23 cellular contexts compared by ENCODE assay signal in the genomic region with DNA sequence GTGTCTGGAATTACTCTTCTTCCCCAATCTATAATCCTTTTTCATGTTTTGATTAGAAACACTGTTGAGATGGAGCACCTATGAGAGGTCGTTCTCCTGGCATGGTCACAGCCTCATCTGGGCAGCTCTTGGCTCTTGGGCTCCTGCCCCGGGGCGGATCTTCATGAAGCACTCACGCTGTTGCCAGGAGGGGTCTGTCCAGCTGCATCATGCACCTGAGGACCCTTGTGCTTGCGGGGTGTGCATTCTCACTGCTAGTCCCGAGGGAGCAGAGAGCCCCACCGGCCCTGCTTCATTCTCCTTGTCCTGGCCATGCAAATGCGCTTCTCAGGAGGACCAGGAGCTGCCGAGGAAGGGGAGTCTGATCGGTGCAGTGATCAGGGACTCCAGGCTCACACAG.
"Had no signal": no experiment of that assay in that cellular context is flagged by ENCODE, and none has a peak within 500 bp of the region (broad histone marks: within the 10 kb centered on the region; RNA-seq: fewer than 3 reads in every experiment).

No MANE protein-coding gene starts in this region.

- DNase-seq: activated CD4-positive, alpha-beta T cell treated with anti-CD3 and anti-CD28 coated beads for 1 hour; activated CD4-positive, alpha-beta T cell treated with anti-CD3 and anti-CD28 coated beads, Interleukin-2, amount 10 ng/mL, durations not matched to agents 7 days and 5 days; activated CD8-positive, alpha-beta memory T cell treated with anti-CD3 and anti-CD28 coated beads, Interleukin-2, amount 10 ng/mL, durations not matched to agents 7 days and 5 days; activated CD8-positive, alpha-beta T cell treated with anti-CD3 and anti-CD28 coated beads for 36 hours; activated T-cell treated with anti-CD3 and anti-CD28 coated beads, Interleukin-2, amount 50 U/mL, for 48 hours; dermis blood vessel endothelial cell; effector CD8-positive, alpha-beta T cell; esophagus squamous epithelium; foreskin melanocyte; mesenchymal stem cell; naive thymus-derived CD8-positive, alpha-beta T cell; ovary; stimulated activated naive CD4-positive, alpha-beta T cell treated with Interleukin-2 at 50 U/mL for 16 hours; SW 1271; T1000; trophoblast cell; uterus had no signal

- H3K9me3 Mint-ChIP-seq: activated T-helper 2 cell treated with anti-CD3 and anti-CD28 coated beads, Interferon-gamma antibody, Interleukin-2, Interleukin-4, amounts not matched to agents 10 μg/mL and 5 μg/mL and 100 μg/mL, durations not matched to agents 14 hours and 24 hours and 36 hours; T-helper 1 cell treated with Interleukin-12 subunit alpha and Interleukin-12 subunit beta and Interleukin-4 antibody, amounts not matched to agents 30 μg/mL and 1 μg/mL, for 36 hours had no signal

- H3K27ac Mint-ChIP-seq: activated CD4-positive, alpha-beta T cell treated with anti-CD3 and anti-CD28 coated beads, Interleukin-2, amount 10 ng/mL, durations not matched to agents 7 days and 5 days; activated CD8-positive, alpha-beta memory T cell treated with anti-CD3 and anti-CD28 coated beads, Interleukin-2, amount 10 ng/mL, durations not matched to agents 7 days and 5 days; activated CD8-positive, alpha-beta T cell treated with anti-CD3 and anti-CD28 coated beads for 36 hours; activated naive CD4-positive, alpha-beta T cell treated with anti-CD3 and anti-CD28 coated beads, Interleukin-2, amount 50 U/mL, for 72 hours; activated T-helper 2 cell treated with anti-CD3 and anti-CD28 coated beads, Interferon-gamma antibody, Interleukin-2, Interleukin-4, amounts not matched to agents 10 μg/mL and 5 μg/mL and 100 μg/mL, durations not matched to agents 14 hours and 24 hours and 36 hours; progenitor cell of endocrine pancreas; T-helper 1 cell treated with Interleukin-12 subunit alpha and Interleukin-12 subunit beta and Interleukin-4 antibody, amounts not matched to agents 30 μg/mL and 1 μg/mL, for 36 hours had no signal

- H3K27me3 ChIP-seq: esophagus squamous epithelium, neutrophil, ovary, uterus had no signal

- H3K36me3 ChIP-seq: esophagus squamous epithelium, neutrophil, ovary, uterus had no signal

- H3K4me3 Mint-ChIP-seq: activated CD4-positive, alpha-beta T cell treated with anti-CD3 and anti-CD28 coated beads, Interleukin-2, amount 10 ng/mL, durations not matched to agents 7 days and 5 days; activated CD8-positive, alpha-beta memory T cell treated with anti-CD3 and anti-CD28 coated beads, Interleukin-2, amount 10 ng/mL, durations not matched to agents 7 days and 5 days; activated CD8-positive, alpha-beta T cell treated with anti-CD3 and anti-CD28 coated beads for 36 hours; naive thymus-derived CD8-positive, alpha-beta T cell; T-helper 1 cell treated with Interleukin-12 subunit alpha and Interleukin-12 subunit beta and Interleukin-4 antibody, amounts not matched to agents 30 μg/mL and 1 μg/mL, for 36 hours had no signal

- H3K4me3 ChIP-seq: esophagus squamous epithelium, ovary, uterus had no signal

- ATAC-seq: activated CD8-positive, alpha-beta memory T cell treated with anti-CD3 and anti-CD28 coated beads, Interleukin-2, amount 10 ng/mL, durations not matched to agents 7 days and 5 days; activated CD8-positive, alpha-beta T cell treated with anti-CD3 and anti-CD28 coated beads for 36 hours; activated naive CD4-positive, alpha-beta T cell treated with anti-CD3 and anti-CD28 coated beads, Interleukin-2, amount 50 U/mL, for 72 hours; naive thymus-derived CD8-positive, alpha-beta T cell had no signal

- H3K4me1 Mint-ChIP-seq: activated CD4-positive, alpha-beta T cell treated with anti-CD3 and anti-CD28 coated beads, Interleukin-2, amount 10 ng/mL, durations not matched to agents 7 days and 5 days; activated CD8-positive, alpha-beta memory T cell treated with anti-CD3 and anti-CD28 coated beads, Interleukin-2, amount 10 ng/mL, durations not matched to agents 7 days and 5 days had no signal

- H3K9me3 ChIP-seq: esophagus squamous epithelium, neutrophil, ovary, uterus had no signal

- H3K4me1 ChIP-seq: esophagus squamous epithelium, uterus had no signal

- H3K36me3 Mint-ChIP-seq: activated CD8-positive, alpha-beta memory T cell treated with anti-CD3 and anti-CD28 coated beads, Interleukin-2, amount 10 ng/mL, durations not matched to agents 7 days and 5 days; activated naive CD4-positive, alpha-beta T cell treated with anti-CD3 and anti-CD28 coated beads, Interleukin-2, amount 50 U/mL, for 72 hours had no signal

- H3K27ac ChIP-seq: epithelial cell of prostate, esophagus squamous epithelium, neutrophil, ovary, uterus had no signal
